10 cellular contexts compared by ENCODE assay signal in the genomic region with DNA sequence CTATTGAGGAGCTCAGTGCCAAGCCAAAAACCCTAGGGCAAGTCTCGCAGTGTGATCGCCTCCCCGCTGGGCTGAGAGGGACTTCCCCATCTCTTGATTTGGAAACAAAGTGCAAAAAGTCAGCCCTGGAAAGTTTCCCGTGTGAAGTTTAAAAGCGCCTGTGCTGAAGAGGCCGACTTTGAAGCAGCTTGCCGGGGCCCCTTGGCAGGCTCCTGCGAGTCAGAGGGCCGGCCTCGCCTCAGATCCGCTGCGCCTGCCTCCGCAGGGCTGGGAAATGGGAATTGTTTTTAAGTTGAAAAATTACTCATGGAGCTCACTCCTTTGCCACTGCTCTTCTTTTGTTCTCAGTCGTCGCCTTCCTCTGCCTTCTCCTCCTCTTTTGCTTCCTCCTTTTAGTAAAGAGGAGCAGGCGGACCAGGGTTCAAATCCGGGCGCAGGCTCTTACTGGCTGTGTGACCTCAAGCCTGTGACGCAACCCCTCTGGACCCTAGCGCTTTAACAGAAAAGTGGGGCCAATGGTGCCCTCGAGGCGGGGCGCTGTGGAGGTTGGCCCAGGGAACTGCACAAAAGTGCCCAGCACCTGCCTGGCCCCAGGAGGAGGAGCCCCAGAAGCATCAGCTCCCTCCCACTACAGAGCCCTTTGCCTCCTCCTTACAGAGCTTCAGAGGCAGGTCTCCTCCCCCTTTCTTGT.
DNase-seq lines count a peak whose midpoint lies in the region; ATAC-seq and FAIRE-seq lines count a peak whose summit lies in the region.
"Had no signal": no experiment of that assay in that cellular context is flagged by ENCODE, and none has a peak within 500 bp of the region (broad histone marks: within the 10 kb centered on the region; RNA-seq: fewer than 3 reads in every experiment).

No MANE protein-coding gene starts in this region.

- H3K27me3 ChIP-seq in BLaER1, result peaks cover 82% of the 10 kb centered on the region

- peaks cover 38% of the 10 kb centered on the region for H3K4me1 Mint-ChIP-seq in activated T-cell treated with anti-CD3 and anti-CD28 coated beads, Interleukin-2, amount 50 U/mL, for 24 hours (ENCODE audit: low read depth)
- peaks cover 25% of the 10 kb centered on the region for H3K4me1 Mint-ChIP-seq in memory B cell

- peak; percentile 83 for FAIRE-seq in GM19239 (lab: Jason Lieb, UNC)

- H3K4me3 Mint-ChIP-seq in activated T-cell treated with anti-CD3 and anti-CD28 coated beads, Interleukin-2, amount 50 U/mL, for 24 hours, result peak overlapping the region; percentile 24
- H3K4me3 Mint-ChIP-seq in memory B cell, result peak overlapping the region; percentile 89

- no peak overlapping the region for H3K4me3 ChIP-seq in BLaER1
- H3K4me3 ChIP-seq: cardiac muscle cell had no signal

- H3K9ac ChIP-seq in BLaER1, result no peak overlapping the region

- DNase-seq in GM19239 (ENCODE audit: insufficient read length, low spot score) (no peak), memory B cell (ENCODE audit: low spot score in 2 of 2) (peak in 1 of 2 donors; percentile 25), NCI-H1092 (lab: John Stamatoyannopoulos, UW) (no peak), iPS-NIHi11 (ENCODE audit: low spot score) (no peak), NCI-H2196 (lab: John Stamatoyannopoulos, UW; ENCODE audit: unreplicated experiment) (no peak), HCEC 1CT (no peak)
- peak; percentile 61 for DNase-seq in activated T-cell treated with anti-CD3 and anti-CD28 coated beads, Interleukin-2, amount 50 U/mL, for 24 hours
- DNase-seq: SHP77 treated with DMSO at 0.1 percent for 48 hours had no signal

- ATAC-seq in memory B cell (ENCODE audit: low read depth), result peak; percentile 43

- no peaks in the 10 kb centered on the region for H3K36me3 Mint-ChIP-seq in activated T-cell treated with anti-CD3 and anti-CD28 coated beads, Interleukin-2, amount 50 U/mL, for 24 hours (ENCODE audit: low read depth)
- no peaks in the 10 kb centered on the region for H3K36me3 Mint-ChIP-seq in memory B cell

- H3K4me1 ChIP-seq in BLaER1, result peaks cover 12% of the 10 kb centered on the region; the same call in 1 of the 2 replicates

- H3K27ac Mint-ChIP-seq in activated T-cell treated with anti-CD3 and anti-CD28 coated beads, Interleukin-2, amount 50 U/mL, for 24 hours, result peak overlapping the region; percentile 57
- no peak overlapping the region for H3K27ac Mint-ChIP-seq in memory B cell

- no peak overlapping the region for H3K27ac ChIP-seq in BLaER1
- H3K27ac ChIP-seq: cardiac muscle cell had no signal

- H3K36me3 ChIP-seq in BLaER1, result no peaks in the 10 kb centered on the region
- H3K36me3 ChIP-seq: cardiac muscle cell had no signal

- H3K27me3 Mint-ChIP-seq in activated T-cell treated with anti-CD3 and anti-CD28 coated beads, Interleukin-2, amount 50 U/mL, for 24 hours, result peaks cover 75% of the 10 kb centered on the region
- peaks cover 23% of the 10 kb centered on the region for H3K27me3 Mint-ChIP-seq in memory B cell

- H3K9me3 ChIP-seq in BLaER1, result no peaks in the 10 kb centered on the region

- no peaks in the 10 kb centered on the region for H3K9me3 Mint-ChIP-seq in activated T-cell treated with anti-CD3 and anti-CD28 coated beads, Interleukin-2, amount 50 U/mL, for 24 hours
- no peaks in the 10 kb centered on the region for H3K9me3 Mint-ChIP-seq in memory B cell

- H3K4me2 ChIP-seq in BLaER1, result peak overlapping the region; percentile 33; the same call in 1 of the 2 replicates

- peaks cover 49% of the 10 kb centered on the region for H4K20me1 ChIP-seq in BLaER1
